Comparison of ENCODE assay signal across 14 cellular contexts in genomic region chr7:111266613-111267012, GRCh38.
DNase-seq lines count a peak whose midpoint lies in the region; ATAC-seq lines count a peak whose summit lies in the region.
"Had no signal": no experiment of that assay in that cellular context is flagged by ENCODE, and none has a peak within 500 bp of the region (broad histone marks: within the 10 kb centered on the region; RNA-seq: fewer than 3 reads in every experiment).

No MANE protein-coding gene starts in this region.

- DNase-seq in EH (ENCODE audit: low read depth) (peak; percentile 90), adipocyte (ENCODE audit: low read depth) (peak; percentile 89), glomerular visceral epithelial cell (ENCODE audit: extremely low spot score) (peak; percentile 1), trophoblast cell (peak; percentile 56 to 89), SKM-1 treated with dmso at 0.1 percent for 144 hours (lab: John Stamatoyannopoulos, UW; ENCODE audit: unreplicated experiment) (no peak), posterior cingulate gyrus (no peak), neuronal stem cell (ENCODE audit: low spot score) (no peak)
- DNase-seq: activated CD8-positive, alpha-beta memory T cell treated with anti-CD3 and anti-CD28 coated beads, Interleukin-2, amount 10 ng/mL, durations not matched to agents 7 days and 5 days; CD4-positive, CD25-positive, alpha-beta regulatory T cell; effector memory CD8-positive, alpha-beta T cell; NCI-H524 treated with DMSO at 0.1 percent for 48 hours; Right ventricle myocardium superior; stimulated activated CD4-positive, alpha-beta T cell treated with anti-CD3 and anti-CD28 coated beads, Interleukin-12 subunit alpha, Interleukin-12 subunit beta, amount 100 ng/mL, for 4 hours had no signal

- no peak overlapping the region for H4K12ac ChIP-seq in trophoblast cell (ENCODE audit: low read depth, low read length)

- peak overlapping the region; percentile 68 for H3K9ac ChIP-seq in adipocyte (ENCODE audit: low read length)
- no peak overlapping the region for H3K9ac ChIP-seq in trophoblast cell (ENCODE audit: low read length)
- no peak overlapping the region for H3K9ac ChIP-seq in neuronal stem cell (ENCODE audit: low read depth, low read length, poor library complexity)

- H3K79me2 ChIP-seq in trophoblast cell (ENCODE audit: control insufficient read depth, insufficient read depth, low read length, poor library complexity): no peaks in the 10 kb centered on the region

- no peak overlapping the region for H4K8ac ChIP-seq in trophoblast cell (ENCODE audit: low read depth, low read length)
- H4K8ac ChIP-seq in neuronal stem cell (ENCODE audit: low read depth, low read length): no peak overlapping the region

- no peak overlapping the region for H2BK15ac ChIP-seq in neuronal stem cell (ENCODE audit: low read length)

- no CpG with 5 or more reads among the region's 2 CpGs for WGBS in trophoblast cell (ENCODE audit: extremely low coverage, insufficient coverage, insufficient read length)
- WGBS in neuronal stem cell (ENCODE audit: extremely low coverage in 2 of 2, insufficient read length in 2 of 2, insufficient replicate concordance in 1 of 2), 2 donors: no CpG with 5 or more reads among the region's 2 CpGs

- H3K4me3 ChIP-seq in adipocyte (ENCODE audit: low read length) (no peak overlapping the region), trophoblast cell (ENCODE audit: low read depth, low read length) (no peak overlapping the region), neuronal stem cell (ENCODE audit: low read length in 2 of 2) (no peak overlapping the region)

- H3K14ac ChIP-seq in trophoblast cell (ENCODE audit: low read length): no peak overlapping the region
- H3K14ac ChIP-seq in neuronal stem cell (ENCODE audit: low read length): no peak overlapping the region

- ATAC-seq in GM21381 (IDR thresholded peaks at IDR 0.05; ENCODE audit: unreplicated experiment): no peak
- ATAC-seq: activated CD8-positive, alpha-beta memory T cell treated with anti-CD3 and anti-CD28 coated beads, Interleukin-2, amount 10 ng/mL, durations not matched to agents 7 days and 5 days; effector memory CD8-positive, alpha-beta T cell had no signal

- H3K23ac ChIP-seq in trophoblast cell (ENCODE audit: low read length) (no peak overlapping the region), neuronal stem cell (ENCODE audit: low read depth, low read length, poor library complexity) (no peak overlapping the region)

- no peak overlapping the region for H4K91ac ChIP-seq in trophoblast cell (ENCODE audit: low read depth, low read length)
- H4K91ac ChIP-seq in neuronal stem cell (ENCODE audit: low read depth, low read length, poor library complexity): no peak overlapping the region

- H3K4ac ChIP-seq in trophoblast cell (ENCODE audit: low read depth, low read length): no peak overlapping the region
- no peak overlapping the region for H3K4ac ChIP-seq in neuronal stem cell (ENCODE audit: low read length)

- H2AFZ ChIP-seq in trophoblast cell (ENCODE audit: insufficient read depth, low read length, poor library complexity) (no peak overlapping the region), neuronal stem cell (ENCODE audit: low read length) (no peak overlapping the region)

- no peaks in the 10 kb centered on the region for H3K36me3 ChIP-seq in adipocyte (ENCODE audit: control insufficient read depth, insufficient read depth, low read length, severe bottlenecking)
- no peaks in the 10 kb centered on the region for H3K36me3 ChIP-seq in trophoblast cell (ENCODE audit: control insufficient read depth in 1 of 2, insufficient read depth in 2 of 2, low read length in 2 of 2)
- no peaks in the 10 kb centered on the region for H3K36me3 ChIP-seq in neuronal stem cell (replicated peaks in 1 of 2; ENCODE audit: control insufficient read depth in 2 of 2, insufficient read depth in 2 of 2, low read length in 2 of 2)

- peak overlapping the region; percentile 44 for H3K27ac ChIP-seq in trophoblast cell (ENCODE audit: low read depth, low read length)
- H3K27ac ChIP-seq in neuronal stem cell (replicated peaks; ENCODE audit: low read length): no peak overlapping the region

- H3K27me3 ChIP-seq in adipocyte (replicated peaks; ENCODE audit: control insufficient read depth, insufficient read depth, low read length) (no peaks in the 10 kb centered on the region), trophoblast cell (ENCODE audit: insufficient read depth, low read length) (no peaks in the 10 kb centered on the region), neuronal stem cell (ENCODE audit: control insufficient read depth in 3 of 3, insufficient read depth in 3 of 3, low read depth in 1 of 3, low read length in 3 of 3) (no peaks in the 10 kb centered on the region)

- H2BK120ac ChIP-seq in trophoblast cell (ENCODE audit: insufficient read depth, low read length, poor library complexity): no peak overlapping the region
- no peak overlapping the region for H2BK120ac ChIP-seq in neuronal stem cell (ENCODE audit: low read depth, low read length)

- H3K4me2 ChIP-seq in trophoblast cell (ENCODE audit: low read length) (no peak overlapping the region), neuronal stem cell (ENCODE audit: insufficient read depth, low read length, poor library complexity, severe bottlenecking) (no peak overlapping the region)

- no peak overlapping the region for H2BK12ac ChIP-seq in trophoblast cell (ENCODE audit: low read length)
- H2BK12ac ChIP-seq in neuronal stem cell (ENCODE audit: low read length): no peak overlapping the region

- H3K79me1 ChIP-seq in trophoblast cell (ENCODE audit: low read length) (no peaks in the 10 kb centered on the region), neuronal stem cell (ENCODE audit: low read depth, low read length) (peaks cover 1% of the 10 kb centered on the region)

- H2AK5ac ChIP-seq in trophoblast cell (ENCODE audit: low read length) (no peak overlapping the region), neuronal stem cell (ENCODE audit: low read depth, low read length) (no peak overlapping the region)

- no peaks in the 10 kb centered on the region for H3K9me3 ChIP-seq in adipocyte (ENCODE audit: control insufficient read depth, low read length)
- H3K9me3 ChIP-seq in trophoblast cell (ENCODE audit: insufficient read depth, low read depth, low read length): no peaks in the 10 kb centered on the region
- H3K9me3 ChIP-seq in neuronal stem cell (replicated peaks in 1 of 2; ENCODE audit: control insufficient read depth in 2 of 2, insufficient read depth in 1 of 2, low read depth in 1 of 2, low read length in 2 of 2): no peaks in the 10 kb centered on the region

- H3K4me1 ChIP-seq in adipocyte (ENCODE audit: control insufficient read depth, insufficient read depth, low read length) (peaks cover 48% of the 10 kb centered on the region), trophoblast cell (ENCODE audit: control insufficient read depth in 1 of 2, insufficient read depth in 2 of 2, low read length in 2 of 2) (peaks cover 0 to 4% of the 10 kb centered on the region in 2 experiments), neuronal stem cell (ENCODE audit: control insufficient read depth in 2 of 2, insufficient read depth in 1 of 2, low read depth in 1 of 2, low read length in 2 of 2) (no peaks in the 10 kb centered on the region)

- intact Hi-C loops in posterior cingulate gyrus (cut with DNase I): no loop called here

- H2BK5ac ChIP-seq in trophoblast cell (ENCODE audit: low read depth, low read length, poor library complexity) (no peak overlapping the region), neuronal stem cell (ENCODE audit: low read length) (no peak overlapping the region)

- H3K18ac ChIP-seq in trophoblast cell (ENCODE audit: low read length) (no peak overlapping the region), neuronal stem cell (ENCODE audit: low read length) (no peak overlapping the region)

Comparison
In these comparisons a context has a peak if more than half of its experiments do, and no peak if none do; other contexts are left out.
1. DNase-seq: peak in EH (single experiment), adipocyte (single experiment), glomerular visceral epithelial cell (single experiment) and trophoblast cell (2 of 2); none in SKM-1 treated with dmso at 0.1 percent for 144 hours (single experiment), posterior cingulate gyrus (0 of 10) and neuronal stem cell (single experiment).